Comparison of ENCODE assay signal across 16 cellular contexts in genomic region chr11:14127679-14128078, GRCh38.
DNase-seq lines count a peak whose midpoint lies in the region; ATAC-seq and TF ChIP-seq lines count a peak whose summit lies in the region.
"Had no signal": no experiment of that assay in that cellular context is flagged by ENCODE, and none has a peak within 500 bp of the region (broad histone marks: within the 10 kb centered on the region; RNA-seq: fewer than 3 reads in every experiment).

No MANE protein-coding gene starts in this region.

- CTCF ChIA-PET in WTC11 (lab: Charles Lee), result interaction anchor here (0.6 to 1.4 kb wide), 3 partner anchors 69 to 165 kb away, joined by 3 to 5 read pairs (median 5); partner anchors contain the start of gene SPON1

- H3K9me3 ChIP-seq in DND-41 (ENCODE audit: insufficient read depth, low read length, severe bottlenecking), result peaks cover 2% of the 10 kb centered on the region
- peaks cover 5% of the 10 kb centered on the region for H3K9me3 ChIP-seq in H9 (ENCODE audit: control insufficient read depth, low read depth, low read length)
- H3K9me3 ChIP-seq: Caco-2 had no signal

- no peak overlapping the region for H4K8ac ChIP-seq in H9 (replicated peaks; ENCODE audit: insufficient read length, low read depth, low read length)

- H3K23ac ChIP-seq in H9 (ENCODE audit: insufficient read length, low read depth, low read length), result no peak overlapping the region

- H2BK12ac ChIP-seq in H9 (ENCODE audit: insufficient read length, low read depth, low read length), result no peak overlapping the region

- H2AFZ ChIP-seq in DND-41 (ENCODE audit: low read depth, low read length) (no peak overlapping the region), H9 (ENCODE audit: low read length) (no peak overlapping the region)

- H3K27ac Mint-ChIP-seq in H9, result no peak overlapping the region
- no peak overlapping the region for H3K27ac Mint-ChIP-seq in WTC11
- H3K27ac Mint-ChIP-seq in endothelial cell (ENCODE audit: unreplicated experiment), result no peak overlapping the region

- no peak overlapping the region for H2BK5ac ChIP-seq in H9 (ENCODE audit: insufficient read length, low read length)

- H3T11ph ChIP-seq in H9 (ENCODE audit: low read length), result no peak overlapping the region

- H3K4me3 ChIP-seq in DND-41 (ENCODE audit: low read depth in 1 of 2, low read length in 2 of 2) (no peak overlapping the region), coronary artery (no peak overlapping the region)
- H3K4me3 ChIP-seq: BLaER1 had no signal

- no CpG with 5 or more reads among the region's 4 CpGs for WGBS in H9 (ENCODE audit: extremely low coverage, insufficient read length, low lambda C conversion rate)

- H3K4me2 ChIP-seq in DND-41 (ENCODE audit: insufficient read depth, low read length), result no peak overlapping the region
- H3K4me2 ChIP-seq in H9 (ENCODE audit: insufficient read depth, insufficient read length, low read length), result no peak overlapping the region
- H3K4me2 ChIP-seq: BLaER1 had no signal

- H3K4ac ChIP-seq in H9 (ENCODE audit: low read depth, low read length), result no peak overlapping the region

- no peak overlapping the region for H3K56ac ChIP-seq in H9 (ENCODE audit: insufficient read length, low read depth, low read length)

- H2BK15ac ChIP-seq in H9 (ENCODE audit: low read depth, low read length), result no peak overlapping the region

- no peak overlapping the region for H4K91ac ChIP-seq in H9 (ENCODE audit: insufficient read length, low read depth, low read length)

- TF ChIP-seq CTCF in DND-41 (IDR thresholded peaks at IDR 0.05; ENCODE audit: borderline replicate concordance, extremely low read depth, low read length, poor library complexity, severe bottlenecking), result peak; percentile 12
- TF ChIP-seq CTCF in H9 (conservative IDR thresholded peaks at IDR 0.05), result peak; percentile 48; the same call in 2 of the 3 replicates
- TF ChIP-seq CTCF in WTC11 (IDR thresholded peaks at IDR 0.05), result no peak
- no peak for TF ChIP-seq CTCF in endothelial cell (IDR thresholded peaks at IDR 0.05; ENCODE audit: unreplicated experiment)
- no peak for TF ChIP-seq CTCF in coronary artery (IDR thresholded peaks at IDR 0.05)

- no peak overlapping the region for H3K27ac ChIP-seq in DND-41 (ENCODE audit: low read length)
- H3K27ac ChIP-seq in H9 (ENCODE audit: insufficient read length, low read depth, low read length), result no peak overlapping the region
- H3K27ac ChIP-seq in coronary artery, result no peak overlapping the region
- H3K27ac ChIP-seq: BLaER1 had no signal

- H2BK20ac ChIP-seq in H9 (ENCODE audit: low read depth, low read length, poor library complexity, severe bottlenecking), result no peak overlapping the region

- H3K27me3 ChIP-seq in DND-41 (ENCODE audit: insufficient read depth, low read length, poor library complexity) (peaks cover 7% of the 10 kb centered on the region), H9 (ENCODE audit: insufficient read depth, low read length) (no peaks in the 10 kb centered on the region)
- H3K27me3 ChIP-seq: BLaER1 had no signal

- no peak overlapping the region for H3K18ac ChIP-seq in H9 (ENCODE audit: insufficient read length, low read depth, low read length)

- H3K9me3 Mint-ChIP-seq in H9 (peaks cover 9 to 15% of the 10 kb centered on the region in 2 experiments), WTC11 (peaks cover 21% of the 10 kb centered on the region), endothelial cell (ENCODE audit: unreplicated experiment) (peaks cover 5% of the 10 kb centered on the region)

- H3K36me3 ChIP-seq in DND-41 (ENCODE audit: insufficient read depth, low read length), result no peaks in the 10 kb centered on the region
- H3K36me3 ChIP-seq: BLaER1 had no signal

- no peaks in the 10 kb centered on the region for H3K27me3 Mint-ChIP-seq in H9 (ENCODE audit: low read depth)
- no peaks in the 10 kb centered on the region for H3K27me3 Mint-ChIP-seq in WTC11 (ENCODE audit: low read depth)
- peaks cover 7% of the 10 kb centered on the region for H3K27me3 Mint-ChIP-seq in endothelial cell (ENCODE audit: unreplicated experiment)

- H3K79me2 ChIP-seq in DND-41 (ENCODE audit: insufficient read depth, low read length), result no peaks in the 10 kb centered on the region
- no peaks in the 10 kb centered on the region for H3K79me2 ChIP-seq in H9 (ENCODE audit: insufficient read depth, low read length)

- no peak for DNase-seq in DND-41
- DNase-seq in H9, result no peak
- no peak for DNase-seq in WTC11 (ENCODE audit: low spot score)
- DNase-seq in endothelial cell (ENCODE audit: low spot score), result no peak
- DNase-seq in EL, result no peak
- DNase-seq in coronary artery (ENCODE audit: low spot score), result no peak
- DNase-seq: 8988T, Caco-2, GF-D8, HCEC 1CT, IMR-90, Karpas-422, KBM-7 had no signal

- H4K20me1 ChIP-seq in DND-41 (ENCODE audit: insufficient read depth, low read length) (no peaks in the 10 kb centered on the region), H9 (ENCODE audit: control insufficient read depth, insufficient read depth, insufficient read length) (no peaks in the 10 kb centered on the region)
- H4K20me1 ChIP-seq: BLaER1 had no signal

- no peak overlapping the region for H2AK5ac ChIP-seq in H9 (ENCODE audit: insufficient read length, low read length)

- H3K4me1 ChIP-seq in DND-41 (ENCODE audit: insufficient read depth, low read length) (no peaks in the 10 kb centered on the region), H9 (ENCODE audit: insufficient read depth, low read length) (peaks cover 3% of the 10 kb centered on the region; the same call in 1 of the 2 replicates)
- H3K4me1 ChIP-seq: BLaER1 had no signal

- no peaks in the 10 kb centered on the region for H3K79me1 ChIP-seq in H9 (ENCODE audit: insufficient read depth, low read depth, low read length, poor library complexity, severe bottlenecking)

- H3K4me1 Mint-ChIP-seq in H9 (peaks cover 14 to 17% of the 10 kb centered on the region in 2 experiments), WTC11 (peaks cover 16% of the 10 kb centered on the region), endothelial cell (ENCODE audit: unreplicated experiment) (peaks cover 25% of the 10 kb centered on the region)

- no peak overlapping the region for H3K14ac ChIP-seq in H9 (ENCODE audit: insufficient read depth, low read length)

- H3K9ac ChIP-seq in DND-41 (ENCODE audit: low read depth, low read length), result no peak overlapping the region
- no peak overlapping the region for H3K9ac ChIP-seq in H9 (ENCODE audit: extremely low read depth, insufficient read length, low read length)
- H3K9ac ChIP-seq: BLaER1 had no signal

- H2BK120ac ChIP-seq in H9 (ENCODE audit: low read depth, low read length, poor library complexity, severe bottlenecking), result no peak overlapping the region

- no peaks in the 10 kb centered on the region for H3K23me2 ChIP-seq in H9 (ENCODE audit: insufficient read length, low read depth, low read length, poor library complexity, severe bottlenecking)

- H4K5ac ChIP-seq in H9 (ENCODE audit: insufficient read length, low read depth, low read length), result no peak overlapping the region

- H3K4me3 Mint-ChIP-seq in H9 (no peak overlapping the region), WTC11 (no peak overlapping the region), endothelial cell (ENCODE audit: unreplicated experiment) (peak overlapping the region; percentile 59)

- ATAC-seq in DND-41 (ENCODE audit: insufficient read depth, low read depth), result no peak
- ATAC-seq in WTC11, result 0 out of 2 replicates have a peak, but pooled peaks have one; percentile 36
- no peak for ATAC-seq in HG03135 (IDR thresholded peaks at IDR 0.05; ENCODE audit: unreplicated experiment)
- ATAC-seq in HG02623 (IDR thresholded peaks at IDR 0.05; ENCODE audit: unreplicated experiment), result no peak

- POLR2A ChIA-PET in WTC11 (lab: Charles Lee), result no interaction called here

- H3K36me3 Mint-ChIP-seq in H9 (ENCODE audit: insufficient read depth in 1 of 3, low read depth in 3 of 3) (peaks cover 2 to 18% (median 5%) of the 10 kb centered on the region in 3 experiments; a peak in 5 of 7 replicates), WTC11 (peaks cover 10% of the 10 kb centered on the region), endothelial cell (ENCODE audit: low read depth, unreplicated experiment) (peaks cover 64% of the 10 kb centered on the region)

TF ChIP-seq in WTC11, 78 proteins besides CTCF, POLR2A, EP300 and RAD21:
- TF ChIP-seq MXD4 (CRISPR knock-in tag; IDR thresholded peaks at IDR 0.05; ENCODE audit: borderline replicate concordance) (no peak), ZNF138 (CRISPR knock-in tag; conservative IDR thresholded peaks at IDR 0.05) (no peak)

Comparison
In these comparisons a context has a peak if more than half of its experiments do, and no peak if none do; other contexts are left out.
1. CTCF ChIP-seq: peak in DND-41 (single experiment) and H9 (single experiment); none in WTC11 (single experiment), endothelial cell (single experiment) and coronary artery (single experiment).